16 cellular contexts compared by ENCODE assay signal in the genomic region with DNA sequence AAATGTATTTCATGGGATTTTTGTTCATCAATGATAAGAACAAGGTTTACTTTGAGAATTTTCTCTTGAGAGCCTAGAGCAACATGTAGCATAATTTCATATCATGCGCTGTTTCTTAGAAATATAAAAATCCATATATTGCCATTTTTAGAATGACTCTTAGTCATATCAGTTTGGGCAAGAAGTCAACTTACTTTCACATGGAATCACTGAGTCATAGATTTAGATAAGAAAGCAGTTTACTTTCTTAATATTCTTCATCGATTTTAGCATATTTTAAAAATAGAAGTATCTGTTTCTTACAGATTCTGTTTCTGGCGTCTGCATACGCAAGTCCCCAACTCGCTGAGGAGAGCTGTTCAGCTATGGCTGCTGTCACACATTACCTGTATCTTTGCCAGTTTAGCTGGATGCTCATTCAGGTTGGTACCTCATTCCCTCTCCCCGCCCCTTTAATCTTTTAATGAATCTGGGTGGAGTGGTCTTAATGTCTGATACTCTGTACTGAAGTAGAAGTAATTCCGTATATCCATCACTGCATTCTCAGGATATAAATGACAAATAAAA.
DNase-seq lines count a peak whose midpoint lies in the region; TF ChIP-seq lines count a peak whose summit lies in the region.
"Had no signal": no experiment of that assay in that cellular context is flagged by ENCODE, and none has a peak within 500 bp of the region (broad histone marks: within the 10 kb centered on the region; RNA-seq: fewer than 3 reads in every experiment).

No MANE protein-coding gene starts in this region.

- peaks cover 18% of the 10 kb centered on the region for H3K27me3 Mint-ChIP-seq in activated naive CD8-positive, alpha-beta T cell
- H3K27me3 Mint-ChIP-seq in activated naive CD8-positive, alpha-beta T cell treated with anti-CD3 and anti-CD28 coated beads for 36 hours, result peaks cover 48% of the 10 kb centered on the region

- 46 to 54% (median 51%) methylated on average over 7 of the region's 7 CpGs for WGBS in adrenal gland, 4 donors
- 87 to 88% methylated on average over 7 of the region's 7 CpGs for WGBS in esophagus squamous epithelium, 2 donors

- H3K27ac ChIP-seq in adrenal gland (peak overlapping the region; percentile 70 to 91 (median 86)), esophagus squamous epithelium (no peak overlapping the region), substantia nigra (ENCODE audit: low read depth, low read length, poor library complexity, severe bottlenecking) (no peak overlapping the region)
- H3K27ac ChIP-seq: 22Rv1, BLaER1 had no signal

- H3K36me3 ChIP-seq in adrenal gland (replicated peaks in 1 of 2) (no peaks in the 10 kb centered on the region), esophagus squamous epithelium (no peaks in the 10 kb centered on the region)
- H3K36me3 ChIP-seq: BLaER1 had no signal

- no peaks in the 10 kb centered on the region for H3K36me3 Mint-ChIP-seq in activated naive CD8-positive, alpha-beta T cell
- H3K36me3 Mint-ChIP-seq in activated naive CD8-positive, alpha-beta T cell treated with anti-CD3 and anti-CD28 coated beads for 36 hours, result peaks cover 2% of the 10 kb centered on the region
- H3K36me3 Mint-ChIP-seq: CD14-positive monocyte; CD4-positive, alpha-beta memory T cell; IgD-negative memory B cell had no signal

- TF ChIP-seq POLR2A in adrenal gland (IDR thresholded peaks at IDR 0.05) (peak in 1 of 2 donors; percentile 52), esophagus squamous epithelium (IDR thresholded peaks at IDR 0.05) (no peak)

- H3K27me3 ChIP-seq in adrenal gland (no peaks in the 10 kb centered on the region), esophagus squamous epithelium (no peaks in the 10 kb centered on the region)
- H3K27me3 ChIP-seq: BLaER1 had no signal

- peak overlapping the region; percentile 0 for H3K27ac Mint-ChIP-seq in activated naive CD8-positive, alpha-beta T cell
- no peak overlapping the region for H3K27ac Mint-ChIP-seq in activated naive CD8-positive, alpha-beta T cell treated with anti-CD3 and anti-CD28 coated beads for 36 hours
- H3K27ac Mint-ChIP-seq: CD14-positive monocyte; CD4-positive, alpha-beta memory T cell; IgD-negative memory B cell had no signal

- H3K9me3 ChIP-seq in adrenal gland (replicated peaks in 1 of 3), result no peaks in the 10 kb centered on the region
- H3K9me3 ChIP-seq in esophagus squamous epithelium, result peaks cover 0 to 7% (median 0%) of the 10 kb centered on the region in 3 donors

- DNase-seq in activated naive CD8-positive, alpha-beta T cell treated with anti-CD3 and anti-CD28 coated beads for 36 hours, result no peak
- DNase-seq in adrenal gland (peak in 4 of 7 donors; percentile 31 to 59 (median 42)), iris pigment epithelial cell (ENCODE audit: low read depth) (peak; percentile 55), esophagus squamous epithelium (lab: John Stamatoyannopoulos, UW) (no peak), substantia nigra (lab: John Stamatoyannopoulos, UW) (no peak)
- DNase-seq in stimulated activated CD4-positive, alpha-beta T cell treated with anti-CD3 and anti-CD28 coated beads, Interleukin-4, amount 100 ng/mL, for 4 hours, result no peak
- DNase-seq: CD4-positive, alpha-beta memory T cell; DMS153; DMS79; GDM1; H9 had no signal

- intact Hi-C loops in adrenal gland (cut with DNase I) (no loop called here), esophagus squamous epithelium (cut with DNase I) (no loop called here)

- H3K4me3 ChIP-seq in adrenal gland (peak overlapping the region in 2 of 4 donors; percentile 1 to 57), esophagus squamous epithelium (no peak overlapping the region)
- H3K4me3 ChIP-seq: BLaER1 had no signal

- TF ChIP-seq CTCF in adrenal gland (IDR thresholded peaks at IDR 0.05) (no peak), esophagus squamous epithelium (IDR thresholded peaks at IDR 0.05) (no peak)

- H3K4me1 Mint-ChIP-seq in activated naive CD8-positive, alpha-beta T cell (ENCODE audit: low read depth), result peaks cover 10% of the 10 kb centered on the region
- peaks cover 23% of the 10 kb centered on the region for H3K4me1 Mint-ChIP-seq in activated naive CD8-positive, alpha-beta T cell treated with anti-CD3 and anti-CD28 coated beads for 36 hours
- H3K4me1 Mint-ChIP-seq: CD14-positive monocyte; CD4-positive, alpha-beta memory T cell; IgD-negative memory B cell had no signal

- no peak overlapping the region for H3K4me3 Mint-ChIP-seq in activated naive CD8-positive, alpha-beta T cell
- H3K4me3 Mint-ChIP-seq in activated naive CD8-positive, alpha-beta T cell treated with anti-CD3 and anti-CD28 coated beads for 36 hours, result no peak overlapping the region
- H3K4me3 Mint-ChIP-seq: CD14-positive monocyte; CD4-positive, alpha-beta memory T cell; H9; IgD-negative memory B cell had no signal

- H3K9me3 Mint-ChIP-seq in activated naive CD8-positive, alpha-beta T cell (ENCODE audit: low read depth), result no peaks in the 10 kb centered on the region
- peaks cover 4% of the 10 kb centered on the region for H3K9me3 Mint-ChIP-seq in activated naive CD8-positive, alpha-beta T cell treated with anti-CD3 and anti-CD28 coated beads for 36 hours

- H3K4me1 ChIP-seq in adrenal gland (replicated peaks in 1 of 2) (peaks cover 13 to 44% of the 10 kb centered on the region in 2 donors), esophagus squamous epithelium (no peaks in the 10 kb centered on the region)

Comparison
In these comparisons a context has a peak if more than half of its experiments do, and no peak if none do; other contexts are left out.
1. DNase-seq: peak in adrenal gland (4 of 7) and iris pigment epithelial cell (single experiment); none in activated naive CD8-positive, alpha-beta T cell treated with anti-CD3 and anti-CD28 coated beads for 36 hours (single experiment), stimulated activated CD4-positive, alpha-beta T cell treated with anti-CD3 and anti-CD28 coated beads, Interleukin-4, amount 100 ng/mL, for 4 hours (0 of 2), esophagus squamous epithelium (single experiment) and substantia nigra (0 of 49).
2. H3K27ac ChIP-seq: peak in adrenal gland (5 of 5); none in esophagus squamous epithelium (0 of 4) and substantia nigra (single experiment).